8 cellular contexts compared by ENCODE assay signal in genomic region chr3:150411106-150411460, GRCh38. TPM values are rescaled to one million over a fixed set of nuclear protein-coding genes. Genes with fewer than 3 reads are reported as not detected.
DNase-seq lines count a peak whose midpoint lies in the region; ATAC-seq and TF ChIP-seq lines count a peak whose summit lies in the region.

No MANE protein-coding gene starts in this region.

- 1% methylated on average over 5 of the region's 5 CpGs for WGBS in GM23248 (ENCODE audit: low coverage in 1 of 2, low lambda C conversion rate in 2 of 2, missing lambda C conversion rate in 2 of 2), 2 experiments

- H3K4me1 ChIP-seq in GM23248 (ENCODE audit: insufficient read depth) (peaks cover 37% of the 10 kb centered on the region), SJCRH30 (peaks cover 14% of the 10 kb centered on the region)

- DNase-seq in GM23248 (no peak), SJCRH30 (no peak), fibroblast of pulmonary artery (ENCODE audit: low read depth) (no peak), skeletal muscle cell (ENCODE audit: low read depth) (no peak)
- DNase-seq in stimulated activated CD4-positive, alpha-beta T cell treated with anti-CD3 and anti-CD28 coated beads, Interleukin-4, amount 100 ng/mL, for 4 hours: no peak
- no peak for DNase-seq in activated effector memory CD4-positive, alpha-beta T cell treated with Interleukin-2 at 50 U/mL for 16 hours

- peaks cover 82% of the 10 kb centered on the region for H3K79me2 ChIP-seq in GM23248 (ENCODE audit: insufficient read depth)

- in situ Hi-C loops in GM23248 (cut with MboI): loop anchor here (10.0 kb wide), 1 partner anchor 186 kb away; no protein-coding TSS in a partner anchor

- H2AFZ ChIP-seq in GM23248: no peak overlapping the region

- H3K9me2 ChIP-seq in GM23248 (ENCODE audit: insufficient read depth): no peaks in the 10 kb centered on the region

- TF ChIP-seq CTCF in fibroblast of pulmonary artery (IDR thresholded peaks at IDR 0.05; ENCODE audit: low read length, missing control alignments): no peak

- H3K4me3 ChIP-seq in GM23248: peak overlapping the region; percentile 81
- peak overlapping the region; percentile 84 for H3K4me3 ChIP-seq in SJCRH30
- peak overlapping the region; percentile 93 for H3K4me3 ChIP-seq in fibroblast of pulmonary artery (replicated peaks; ENCODE audit: low read depth, low read length)
- H3K4me3 ChIP-seq in skeletal muscle cell (ENCODE audit: low read depth, low read length): peak overlapping the region; percentile 98

- no peaks in the 10 kb centered on the region for H3K9me3 ChIP-seq in GM23248 (ENCODE audit: low read depth)
- no peaks in the 10 kb centered on the region for H3K9me3 ChIP-seq in SJCRH30 (replicated peaks)

- no peak for ATAC-seq in HG03432 (IDR thresholded peaks at IDR 0.05; ENCODE audit: unreplicated experiment)
- no peak for ATAC-seq in GM18873 (IDR thresholded peaks at IDR 0.05; ENCODE audit: low FRiP score, unreplicated experiment)

- peaks cover 66% of the 10 kb centered on the region for H3F3A ChIP-seq in GM23248 (ENCODE audit: insufficient read depth)

- peaks cover 33% of the 10 kb centered on the region for H4K20me1 ChIP-seq in GM23248 (ENCODE audit: insufficient read depth)

- H3K4me2 ChIP-seq in GM23248 (ENCODE audit: unreplicated experiment): peak overlapping the region; percentile 99

- H3K9ac ChIP-seq in GM23248: peak overlapping the region; percentile 95

- H3K27ac ChIP-seq in GM23248 (peak overlapping the region; percentile 99), SJCRH30 (peak overlapping the region; percentile 95)

- H3K36me3 ChIP-seq in GM23248 (ENCODE audit: low read depth): peaks cover 25% of the 10 kb centered on the region
- peaks cover 50% of the 10 kb centered on the region for H3K36me3 ChIP-seq in SJCRH30

- H3K27me3 ChIP-seq in GM23248 (replicated peaks; ENCODE audit: insufficient read depth) (no peaks in the 10 kb centered on the region), SJCRH30 (no peaks in the 10 kb centered on the region)

RNA-seq across cellular contexts. Expression of gene TSC22D2, which starts 3.0 kb away (rescaled TPM):
- 9.1 and 11.5 TPM in 2 replicates for total RNA-seq in GM23248 (2014; rRNA removed; shearing (Covaris generic))
- polyA plus RNA-seq in GM23248 (2016; fragmentation: Nextera tagmentation; extraction: Ambion mirVana): 27.3 and 27.5 TPM in 2 replicates
- 37.1 and 44.5 TPM in 2 replicates for total RNA-seq in SJCRH30 (2014; rRNA removed; shearing (Covaris generic))
